ENCODE assay signal across 8 cellular contexts in the genomic region with DNA sequence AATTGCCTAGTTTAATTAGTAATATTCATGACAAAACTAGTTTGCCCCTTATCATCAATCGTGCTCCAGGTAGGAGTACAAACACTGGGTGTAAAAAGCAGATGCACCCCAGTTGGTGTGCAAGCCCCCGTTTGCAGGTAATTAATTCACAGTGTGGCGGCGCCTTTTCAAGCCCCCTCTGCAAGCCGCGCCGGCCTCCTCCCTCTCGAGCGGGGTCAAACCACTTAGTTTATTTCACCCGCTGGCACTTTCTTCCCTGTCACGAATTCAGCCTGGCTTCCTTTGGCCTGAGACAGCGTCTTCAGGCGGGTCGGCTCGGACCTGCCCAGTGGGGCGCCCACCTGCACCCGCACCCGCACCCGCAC.
DNase-seq lines count a peak whose midpoint lies in the region; ATAC-seq and TF ChIP-seq lines count a peak whose summit lies in the region.

No MANE protein-coding gene starts in this region.

- H3K27me3 ChIP-seq in right lobe of liver: no peaks in the 10 kb centered on the region

- H3K27ac ChIP-seq in right lobe of liver (peak overlapping the region in 1 of 3 donors; percentile 16), RWPE1 (no peak overlapping the region)

- H3K36me3 Mint-ChIP-seq in activated T-cell treated with anti-CD3 and anti-CD28 coated beads, Interleukin-2, amount 50 U/mL, for 72 hours (ENCODE audit: insufficient read depth in 2 of 2): peaks cover 0 to 2% of the 10 kb centered on the region in 2 donors
- H3K36me3 Mint-ChIP-seq in activated naive CD8-positive, alpha-beta T cell: peaks cover 2% of the 10 kb centered on the region
- H3K36me3 Mint-ChIP-seq in type B pancreatic cell: no peaks in the 10 kb centered on the region

- no peak for ATAC-seq in activated T-cell treated with anti-CD3 and anti-CD28 coated beads, Interleukin-2, amount 50 U/mL, for 72 hours (replicated peaks in 1 of 2)
- no peak for ATAC-seq in right lobe of liver

- peaks cover 27% of the 10 kb centered on the region for H3K4me1 Mint-ChIP-seq in activated T-cell treated with anti-CD3 and anti-CD28 coated beads, Interleukin-2, amount 50 U/mL, for 72 hours (ENCODE audit: low read depth)
- H3K4me1 Mint-ChIP-seq in activated naive CD8-positive, alpha-beta T cell (ENCODE audit: low read depth): peaks cover 24% of the 10 kb centered on the region
- peaks cover 20% of the 10 kb centered on the region for H3K4me1 Mint-ChIP-seq in type B pancreatic cell (ENCODE audit: unreplicated experiment)

- no peak overlapping the region for H3K27ac Mint-ChIP-seq in activated T-cell treated with anti-CD3 and anti-CD28 coated beads, Interleukin-2, amount 50 U/mL, for 72 hours
- H3K27ac Mint-ChIP-seq in activated naive CD8-positive, alpha-beta T cell: no peak overlapping the region
- H3K27ac Mint-ChIP-seq in type B pancreatic cell: peak overlapping the region; percentile 7

- no peaks in the 10 kb centered on the region for H3K9me3 ChIP-seq in right lobe of liver

- DNase-seq in activated T-cell treated with anti-CD3 and anti-CD28 coated beads, Interleukin-2, amount 50 U/mL, for 72 hours: no peak
- DNase-seq in activated T-cell treated with anti-CD3 and anti-CD28 coated beads for 4 hours (no peak), right lobe of liver (no peak), type B pancreatic cell (ENCODE audit: extremely low spot score, unreplicated experiment) (no peak), NCI-H1105 (lab: John Stamatoyannopoulos, UW) (no peak), RWPE1 (ENCODE audit: low spot score) (no peak), activated gamma-delta T cell treated with Interleukin-2 at 50 U/mL for 16 hours (no peak)

- peak overlapping the region; percentile 89 to 94 for H3K4me3 Mint-ChIP-seq in activated T-cell treated with anti-CD3 and anti-CD28 coated beads, Interleukin-2, amount 50 U/mL, for 72 hours
- H3K4me3 Mint-ChIP-seq in activated naive CD8-positive, alpha-beta T cell: peak overlapping the region; percentile 88
- H3K4me3 Mint-ChIP-seq in type B pancreatic cell: peak overlapping the region; percentile 94

- TF ChIP-seq CTCF in right lobe of liver (IDR thresholded peaks at IDR 0.05) (no peak), type B pancreatic cell (conservative IDR thresholded peaks at IDR 0.05) (no peak), RWPE1 (conservative IDR thresholded peaks at IDR 0.05; ENCODE audit: low read depth) (no peak)

- POLR2A ChIA-PET in RWPE1 (lab: Yijun Ruan, JAX; ENCODE audit: low non-redundant PET): no interaction called here

- H3K36me3 ChIP-seq in right lobe of liver: no peaks in the 10 kb centered on the region

- H3K9me3 Mint-ChIP-seq in activated T-cell treated with anti-CD3 and anti-CD28 coated beads, Interleukin-2, amount 50 U/mL, for 72 hours: no peaks in the 10 kb centered on the region
- no peaks in the 10 kb centered on the region for H3K9me3 Mint-ChIP-seq in activated naive CD8-positive, alpha-beta T cell (ENCODE audit: low read depth)
- H3K9me3 Mint-ChIP-seq in type B pancreatic cell: no peaks in the 10 kb centered on the region

- intact Hi-C loops in right lobe of liver (cut with DNase I): no loop called here

- TF ChIP-seq POLR2A in right lobe of liver (IDR thresholded peaks at IDR 0.05): no peak

- H3K4me1 ChIP-seq in right lobe of liver: peaks cover 0 to 9% (median 0%) of the 10 kb centered on the region in 4 donors

- CTCF ChIA-PET in RWPE1 (lab: Yijun Ruan, JAX): no interaction called here

- WGBS in right lobe of liver (ENCODE audit: insufficient coverage, low coverage, low lambda C conversion rate, missing lambda C conversion rate): under 1% methylated on average over 11 of the region's 19 CpGs

- peak overlapping the region; percentile 65 to 75 (median 73) for H3K4me3 ChIP-seq in right lobe of liver

- peaks cover 31% of the 10 kb centered on the region for H3K27me3 Mint-ChIP-seq in activated T-cell treated with anti-CD3 and anti-CD28 coated beads, Interleukin-2, amount 50 U/mL, for 72 hours (ENCODE audit: low read depth)
- no peaks in the 10 kb centered on the region for H3K27me3 Mint-ChIP-seq in activated naive CD8-positive, alpha-beta T cell
- H3K27me3 Mint-ChIP-seq in type B pancreatic cell: peaks cover 73% of the 10 kb centered on the region
